In the genomic region with DNA sequence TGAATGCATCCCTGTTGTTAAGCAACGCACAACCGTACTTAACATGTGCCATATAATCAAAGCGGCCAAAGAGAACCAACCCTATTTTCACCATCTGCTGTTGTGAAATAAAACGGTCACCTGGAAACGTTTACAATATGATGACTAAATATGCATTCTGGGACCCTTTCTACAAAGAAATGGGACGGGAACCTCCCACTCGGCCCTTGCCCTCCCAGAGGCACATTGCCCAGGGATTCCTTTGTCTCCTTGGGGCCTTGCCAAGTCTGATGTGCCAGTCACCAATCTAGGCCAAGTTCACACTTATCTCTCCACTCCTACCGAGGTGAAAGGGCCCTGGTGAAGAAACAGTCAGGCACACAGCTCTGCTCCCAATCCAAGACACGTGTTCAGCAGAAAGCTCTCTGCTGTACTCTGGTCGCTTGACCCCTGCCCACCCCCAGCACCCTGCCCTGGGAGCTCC, we compare ENCODE assay signal across 1 cellular context.
TF ChIP-seq lines count a peak whose summit lies in the region.

No MANE protein-coding gene starts in this region.

TF ChIP-seq in H1, 55 proteins besides CTCF, POLR2A, EP300 and RAD21 (continued from another document):
- TF ChIP-seq SAP30 (IDR thresholded peaks at IDR 0.05; ENCODE audit: insufficient read depth, insufficient replicate concordance, low read length) (no peak), ZNF274 (IDR thresholded peaks at IDR 0.05; ENCODE audit: borderline replicate concordance, extremely low read depth, low read length) (no peak), POU5F1 (IDR thresholded peaks at IDR 0.05; ENCODE audit: low read depth, low read length) (no peak), NANOG (IDR thresholded peaks at IDR 0.05; ENCODE audit: insufficient read depth, low read depth, low read length, poor library complexity, severe bottlenecking) (no peak)
- TF ChIP-seq, protein P1, sequence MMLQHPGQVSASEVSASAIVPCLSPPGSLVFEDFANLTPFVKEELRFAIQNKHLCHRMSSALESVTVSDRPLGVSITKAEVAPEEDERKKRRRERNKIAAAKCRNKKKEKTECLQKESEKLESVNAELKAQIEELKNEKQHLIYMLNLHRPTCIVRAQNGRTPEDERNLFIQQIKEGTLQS (IDR thresholded peaks at IDR 0.05; ENCODE audit: insufficient read depth, low read depth, low read length) = no peak
